In the genomic region with DNA sequence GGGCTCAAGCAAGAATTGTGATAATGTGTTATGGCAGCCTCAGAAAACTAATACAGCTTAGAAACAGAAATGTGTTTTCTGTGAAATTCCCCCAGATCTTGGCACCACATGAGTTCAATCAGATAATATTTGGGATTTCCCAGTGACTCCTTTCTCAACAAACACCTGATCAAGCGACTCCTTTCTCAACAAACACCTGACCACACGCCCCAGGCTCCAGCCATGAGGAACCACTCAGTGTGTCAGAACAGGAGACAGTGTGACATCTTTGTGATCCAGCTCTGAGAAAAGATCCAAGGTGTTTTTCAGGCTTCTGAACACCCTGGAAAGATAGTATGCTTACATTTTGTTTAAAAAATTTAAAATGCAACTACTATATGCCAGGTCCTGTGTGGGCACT, we compare ENCODE assay signal across 14 cellular contexts. TPM values are rescaled to one million over a fixed set of nuclear protein-coding genes. Genes with fewer than 3 reads are reported as not detected.
DNase-seq lines count a peak whose midpoint lies in the region; ATAC-seq and TF ChIP-seq lines count a peak whose summit lies in the region.
"Had no signal": no experiment of that assay in that cellular context is flagged by ENCODE, and none has a peak within 500 bp of the region (broad histone marks: within the 10 kb centered on the region; RNA-seq: fewer than 3 reads in every experiment).

No MANE protein-coding gene starts in this region.

- intact Hi-C loops in esophagus muscularis mucosa (cut with DNase I): no loop called here

- peaks cover 18% of the 10 kb centered on the region for H3K4me1 Mint-ChIP-seq in activated T-cell treated with anti-CD3 and anti-CD28 coated beads, Interleukin-2, amount 50 U/mL, for 72 hours (ENCODE audit: low read depth)
- H3K4me1 Mint-ChIP-seq in activated T-cell treated with anti-CD3 and anti-CD28 coated beads, Interleukin-2, amount 50 U/mL, for 4 hours (ENCODE audit: low read depth): peaks cover 13% of the 10 kb centered on the region
- H3K4me1 Mint-ChIP-seq in stimulated activated naive B cell treated with anti-CD40 and anti-IgM and Interleukin-4, amounts not matched to agents 10 μg/mL and 1 μg/mL and 100 μg/mL, for 72 hours: peaks cover 34 to 38% of the 10 kb centered on the region in 2 donors

- no peak for TF ChIP-seq CTCF in esophagus muscularis mucosa (IDR thresholded peaks at IDR 0.05)

- TF ChIP-seq EP300 in esophagus muscularis mucosa (IDR thresholded peaks at IDR 0.05): no peak

- peak overlapping the region; percentile 29 for H3K27ac Mint-ChIP-seq in activated T-cell treated with anti-CD3 and anti-CD28 coated beads, Interleukin-2, amount 50 U/mL, for 72 hours
- H3K27ac Mint-ChIP-seq in stimulated activated naive B cell treated with anti-CD40 and anti-IgM and Interleukin-4, amounts not matched to agents 10 μg/mL and 1 μg/mL and 100 μg/mL, for 72 hours: peak overlapping the region; percentile 98

- H3K36me3 ChIP-seq in Karpas-422 (ENCODE audit: insufficient read depth, low read length): no peaks in the 10 kb centered on the region
- H3K36me3 ChIP-seq in esophagus muscularis mucosa: no peaks in the 10 kb centered on the region
- H3K36me3 ChIP-seq: HAP-1, transverse colon had no signal

- H3K9me2 ChIP-seq in Karpas-422 (replicated peaks; ENCODE audit: insufficient read depth, low read length): no peaks in the 10 kb centered on the region

- DNase-seq in activated T-cell treated with anti-CD3 and anti-CD28 coated beads, Interleukin-2, amount 50 U/mL, for 72 hours: no peak
- DNase-seq in activated T-cell treated with anti-CD3 and anti-CD28 coated beads, Interleukin-2, amount 50 U/mL, for 4 hours: no peak
- no peak for DNase-seq in Karpas-422
- DNase-seq in esophagus muscularis mucosa (ENCODE audit: extremely low spot score): no peak
- peak; percentile 50 for DNase-seq in stimulated activated naive B cell treated with anti-CD40 and anti-IgM and Interleukin-4, amounts not matched to agents 10 μg/mL and 1 μg/mL and 100 μg/mL, for 72 hours
- no peak for DNase-seq in stimulated activated naive CD4-positive, alpha-beta T cell treated with Interleukin-2 at 50 U/mL for 16 hours (lab: John Stamatoyannopoulos, UW)
- DNase-seq in NCI-H2171 (lab: John Stamatoyannopoulos, UW): no peak
- DNase-seq: activated CD4-positive, alpha-beta T cell treated with anti-CD3 and anti-CD28 coated beads, Interleukin-2, amount 10 ng/mL, durations not matched to agents 24 days and 14 days; activated effector memory CD4-positive, alpha-beta T cell treated with Interleukin-2 at 50 U/mL for 16 hours; DMS153; MM.1S; transverse colon had no signal

- peak overlapping the region; percentile 94; the same call in 1 of the 2 replicates for H3K9ac ChIP-seq in Karpas-422 (ENCODE audit: low read length)

- no peak for TF ChIP-seq POLR2A in esophagus muscularis mucosa (IDR thresholded peaks at IDR 0.05; ENCODE audit: low read depth)

- H3K4me1 ChIP-seq in Karpas-422 (ENCODE audit: low read length) (peaks cover 47% of the 10 kb centered on the region), esophagus muscularis mucosa (peaks cover 23 to 35% (median 32%) of the 10 kb centered on the region in 4 donors)

- H3K9me3 ChIP-seq in Karpas-422 (ENCODE audit: low read length) (no peaks in the 10 kb centered on the region), esophagus muscularis mucosa (no peaks in the 10 kb centered on the region)
- H3K9me3 ChIP-seq: HAP-1, transverse colon had no signal

- no peak overlapping the region for H2AFZ ChIP-seq in Karpas-422 (ENCODE audit: low read length)

- H3K27ac ChIP-seq in Karpas-422 (ENCODE audit: low read length): no peak overlapping the region
- peak overlapping the region in 3 of 4 donors; percentile 1 to 60 (median 45) for H3K27ac ChIP-seq in esophagus muscularis mucosa (replicated peaks in 1 of 4)

- peak overlapping the region; percentile 80 for H3K4me2 ChIP-seq in Karpas-422 (ENCODE audit: low read depth, low read length, poor library complexity, severe bottlenecking)

- H3K27me3 ChIP-seq in Karpas-422 (ENCODE audit: low read length) (no peaks in the 10 kb centered on the region), esophagus muscularis mucosa (no peaks in the 10 kb centered on the region)
- H3K27me3 ChIP-seq: transverse colon had no signal

- H3K79me2 ChIP-seq in Karpas-422 (ENCODE audit: low read length): peaks cover 29% of the 10 kb centered on the region

- H3K27me3 Mint-ChIP-seq in activated T-cell treated with anti-CD3 and anti-CD28 coated beads, Interleukin-2, amount 50 U/mL, for 72 hours (ENCODE audit: low read depth): no peaks in the 10 kb centered on the region
- H3K27me3 Mint-ChIP-seq in activated T-cell treated with anti-CD3 and anti-CD28 coated beads, Interleukin-2, amount 50 U/mL, for 4 hours (ENCODE audit: low read depth): no peaks in the 10 kb centered on the region
- no peaks in the 10 kb centered on the region for H3K27me3 Mint-ChIP-seq in stimulated activated naive B cell treated with anti-CD40 and anti-IgM and Interleukin-4, amounts not matched to agents 10 μg/mL and 1 μg/mL and 100 μg/mL, for 72 hours

- peaks cover 0 to 1% of the 10 kb centered on the region in 2 donors for H3K36me3 Mint-ChIP-seq in activated T-cell treated with anti-CD3 and anti-CD28 coated beads, Interleukin-2, amount 50 U/mL, for 72 hours (ENCODE audit: insufficient read depth in 2 of 2)
- H3K36me3 Mint-ChIP-seq in activated T-cell treated with anti-CD3 and anti-CD28 coated beads, Interleukin-2, amount 50 U/mL, for 4 hours (ENCODE audit: insufficient read depth): peaks cover 2% of the 10 kb centered on the region
- H3K36me3 Mint-ChIP-seq in stimulated activated naive B cell treated with anti-CD40 and anti-IgM and Interleukin-4, amounts not matched to agents 10 μg/mL and 1 μg/mL and 100 μg/mL, for 72 hours: peaks cover 3 to 4% of the 10 kb centered on the region in 2 donors

- WGBS in esophagus muscularis mucosa: 79% methylated on average over 2 of the region's 2 CpGs

- H4K20me1 ChIP-seq in Karpas-422 (ENCODE audit: insufficient read depth, low read depth, low read length): no peaks in the 10 kb centered on the region

- H3K9me3 Mint-ChIP-seq in activated T-cell treated with anti-CD3 and anti-CD28 coated beads, Interleukin-2, amount 50 U/mL, for 72 hours: no peaks in the 10 kb centered on the region
- H3K9me3 Mint-ChIP-seq in activated T-cell treated with anti-CD3 and anti-CD28 coated beads, Interleukin-2, amount 50 U/mL, for 4 hours: no peaks in the 10 kb centered on the region
- no peaks in the 10 kb centered on the region for H3K9me3 Mint-ChIP-seq in stimulated activated naive B cell treated with anti-CD40 and anti-IgM and Interleukin-4, amounts not matched to agents 10 μg/mL and 1 μg/mL and 100 μg/mL, for 72 hours
- H3K9me3 Mint-ChIP-seq: activated CD4-positive, alpha-beta T cell treated with anti-CD3 and anti-CD28 coated beads, Interleukin-2, amount 10 ng/mL, durations not matched to agents 24 days and 14 days had no signal

- H3K4me3 ChIP-seq in Karpas-422 (ENCODE audit: low read length): no peak overlapping the region
- H3K4me3 ChIP-seq in esophagus muscularis mucosa: no peak overlapping the region
- H3K4me3 ChIP-seq: HAP-1, transverse colon had no signal

- no peak for ATAC-seq in activated T-cell treated with anti-CD3 and anti-CD28 coated beads, Interleukin-2, amount 50 U/mL, for 72 hours (replicated peaks in 1 of 2)
- no peak for ATAC-seq in activated T-cell treated with anti-CD3 and anti-CD28 coated beads, Interleukin-2, amount 50 U/mL, for 4 hours
- ATAC-seq in stimulated activated naive B cell treated with anti-CD40 and anti-IgM and Interleukin-4, amounts not matched to agents 10 μg/mL and 1 μg/mL and 100 μg/mL, for 72 hours (replicated peaks): peak in 1 of 2 donors; percentile 20
- ATAC-seq in HG03469 (IDR thresholded peaks at IDR 0.05; ENCODE audit: unreplicated experiment): no peak

- H3K4me3 Mint-ChIP-seq in activated T-cell treated with anti-CD3 and anti-CD28 coated beads, Interleukin-2, amount 50 U/mL, for 72 hours: peak overlapping the region in 1 of 2 donors; percentile 63
- H3K4me3 Mint-ChIP-seq in activated T-cell treated with anti-CD3 and anti-CD28 coated beads, Interleukin-2, amount 50 U/mL, for 4 hours: no peak overlapping the region
- H3K4me3 Mint-ChIP-seq in stimulated activated naive B cell treated with anti-CD40 and anti-IgM and Interleukin-4, amounts not matched to agents 10 μg/mL and 1 μg/mL and 100 μg/mL, for 72 hours: no peak overlapping the region
- H3K4me3 Mint-ChIP-seq: activated CD4-positive, alpha-beta T cell treated with anti-CD3 and anti-CD28 coated beads, Interleukin-2, amount 10 ng/mL, durations not matched to agents 24 days and 14 days had no signal

RNA-seq across cellular contexts. Expression of gene UVRAG, which starts 1.9 kb away (rescaled TPM):
- total RNA-seq in activated T-cell treated with anti-CD3 and anti-CD28 coated beads, Interleukin-2, amount 50 U/mL, for 72 hours: 10 to 100 TPM; 18.6 to 20.7 TPM
- total RNA-seq in activated T-cell treated with anti-CD3 and anti-CD28 coated beads, Interleukin-2, amount 50 U/mL, for 4 hours: 10 to 100 TPM; 14.4 to 15.8 (median 14.5) TPM
- 35.4 and 52.7 TPM in 2 replicates for total RNA-seq in Karpas-422 (2014; rRNA removed; shearing (Covaris generic); ENCODE audit: low replicate concordance)
- 10 to 100 TPM; 30.6 to 37.4 (median 34.7) TPM for total RNA-seq in esophagus muscularis mucosa

RNA-seq across cellular contexts. Expression of gene DGAT2, which starts 44.5 kb away (rescaled TPM):
- 1 to 10 TPM; 2.8 to 3.4 TPM for total RNA-seq in activated T-cell treated with anti-CD3 and anti-CD28 coated beads, Interleukin-2, amount 50 U/mL, for 72 hours
- total RNA-seq in activated T-cell treated with anti-CD3 and anti-CD28 coated beads, Interleukin-2, amount 50 U/mL, for 4 hours: 1 to 10 TPM; 5.0 to 9.8 (median 5.8) TPM
- total RNA-seq in Karpas-422 (2014; rRNA removed; shearing (Covaris generic); ENCODE audit: low replicate concordance): 1.9 and 3.7 TPM in 2 replicates
- total RNA-seq in esophagus muscularis mucosa: 1 to 10 TPM in 3 of 4 donors, under 1 TPM in 1; 0.83 to 6.5 (median 2.0) TPM
